Comparison of ENCODE assay signal across 9 cellular contexts in genomic region chr2:231670892-231671616, GRCh38. TPM values are rescaled to one million over a fixed set of nuclear protein-coding genes. Genes with fewer than 3 reads are reported as not detected.
DNase-seq lines count a peak whose midpoint lies in the region; ATAC-seq and TF ChIP-seq lines count a peak whose summit lies in the region.
"Had no signal": no experiment of that assay in that cellular context is flagged by ENCODE, and none has a peak within 500 bp of the region (broad histone marks: within the 10 kb centered on the region; RNA-seq: fewer than 3 reads in every experiment).

No MANE protein-coding gene starts in this region.

- H3K4me1 Mint-ChIP-seq in osteocyte (ENCODE audit: unreplicated experiment) = peaks cover 58% of the 10 kb centered on the region
- H3K4me1 Mint-ChIP-seq in T-cell = peaks cover 0 to 7% (median 3%) of the 10 kb centered on the region in 3 donors

- H3K4me3 Mint-ChIP-seq in osteocyte (ENCODE audit: unreplicated experiment) (no peak overlapping the region), T-cell (no peak overlapping the region)

- H3K36me3 Mint-ChIP-seq in osteocyte (ENCODE audit: unreplicated experiment) (no peaks in the 10 kb centered on the region), T-cell (no peaks in the 10 kb centered on the region)

- H3K9me3 Mint-ChIP-seq in osteocyte (ENCODE audit: unreplicated experiment) = no peaks in the 10 kb centered on the region
- no peaks in the 10 kb centered on the region for H3K9me3 Mint-ChIP-seq in T-cell
- H3K9me3 Mint-ChIP-seq: stimulated activated naive CD8-positive, alpha-beta T cell treated with anti-CD3 and anti-CD28 coated beads, Interleukin-15, Interleukin-2, amounts not matched to agents 100 ng/mL and 50 ng/mL, for 24 hours had no signal

- intact Hi-C loops in left cardiac atrium (cut with DNase I) = no loop called here
- intact Hi-C loops in cardiac septum (cut with DNase I) = no loop called here

- ATAC-seq in left cardiac atrium (no peak), T-cell (replicated peaks in 1 of 4) (no peak)

- H3K27me3 ChIP-seq in HL-60 (ENCODE audit: insufficient read depth, poor library complexity, severe bottlenecking) = no peaks in the 10 kb centered on the region
- H3K27me3 ChIP-seq in MG63 = no peaks in the 10 kb centered on the region

- H3K36me3 ChIP-seq in MG63 = no peaks in the 10 kb centered on the region

- POLR2A ChIA-PET in T-cell (lab: Charles Lee) = no interaction called here

- DNase-seq in left cardiac atrium = peak; percentile 36
- DNase-seq in cardiac septum (ENCODE audit: low spot score) = no peak
- peak in 1 of 2 experiments; percentile 71 for DNase-seq in HL-60 (ENCODE audit: low read depth in 1 of 2, low spot score in 1 of 2)
- DNase-seq in cardiac fibroblast (ENCODE audit: low read depth in 2 of 2) = no peak
- DNase-seq in osteocyte (ENCODE audit: extremely low spot score, unreplicated experiment) = no peak
- no peak for DNase-seq in MG63
- no peak for DNase-seq in stimulated activated naive CD4-positive, alpha-beta T cell treated with Interleukin-2 at 50 U/mL for 16 hours (lab: John Stamatoyannopoulos, UW)
- no peak for DNase-seq in T-cell

- CTCF ChIA-PET in T-cell (lab: Charles Lee) = interaction anchor here in 1 of 2 donors (0.6 kb wide), 1 partner anchor 242 kb away, joined by 3 read pairs; no protein-coding TSS in a partner anchor

- TF ChIP-seq CTCF in HL-60 (IDR thresholded peaks at IDR 0.05; ENCODE audit: insufficient read depth, low read length) (no peak), cardiac fibroblast (IDR thresholded peaks at IDR 0.05; ENCODE audit: low read depth, low read length) (peak; percentile 26), osteocyte (IDR thresholded peaks at IDR 0.05) (peak; percentile 52)

- H3K27me3 Mint-ChIP-seq in osteocyte (ENCODE audit: unreplicated experiment) (no peaks in the 10 kb centered on the region), T-cell (no peaks in the 10 kb centered on the region)
- H3K27me3 Mint-ChIP-seq: stimulated activated naive CD8-positive, alpha-beta T cell treated with anti-CD3 and anti-CD28 coated beads, Interleukin-15, Interleukin-2, amounts not matched to agents 100 ng/mL and 50 ng/mL, for 24 hours had no signal

- H3K27ac Mint-ChIP-seq in osteocyte (ENCODE audit: unreplicated experiment) (no peak overlapping the region), T-cell (no peak overlapping the region)

- peak overlapping the region; percentile 81 for H3K27ac ChIP-seq in HL-60 (replicated peaks)

- H3K9me3 ChIP-seq in MG63 = no peaks in the 10 kb centered on the region

- no peak overlapping the region for H3K4me3 ChIP-seq in HL-60 (replicated peaks; ENCODE audit: insufficient read depth, low read length)
- H3K4me3 ChIP-seq in cardiac fibroblast (replicated peaks in 1 of 2; ENCODE audit: low read depth in 2 of 2, low read length in 2 of 2) = no peak overlapping the region
- H3K4me3 ChIP-seq in MG63 = no peak overlapping the region

RNA-seq across cellular contexts. Expression of gene PTMA, which starts 37.3 kb away (rescaled TPM):
- total RNA-seq in left cardiac atrium = 100 to 1,000 TPM; 343 to 402 TPM
- 256 TPM for total RNA-seq in cardiac septum
- 709 and 776 TPM in 2 replicates for total RNA-seq in osteocyte
- total RNA-seq in MG63 (2014; rRNA removed; shearing (Covaris generic); ENCODE audit: low replicate concordance) = 1,493 and 1,533 TPM in 2 replicates
- total RNA-seq in T-cell = 1,000 to 10,000 TPM; 1,067 to 1,378 (median 1,149) TPM
